28 cellular contexts compared by ENCODE assay signal in the genomic region with DNA sequence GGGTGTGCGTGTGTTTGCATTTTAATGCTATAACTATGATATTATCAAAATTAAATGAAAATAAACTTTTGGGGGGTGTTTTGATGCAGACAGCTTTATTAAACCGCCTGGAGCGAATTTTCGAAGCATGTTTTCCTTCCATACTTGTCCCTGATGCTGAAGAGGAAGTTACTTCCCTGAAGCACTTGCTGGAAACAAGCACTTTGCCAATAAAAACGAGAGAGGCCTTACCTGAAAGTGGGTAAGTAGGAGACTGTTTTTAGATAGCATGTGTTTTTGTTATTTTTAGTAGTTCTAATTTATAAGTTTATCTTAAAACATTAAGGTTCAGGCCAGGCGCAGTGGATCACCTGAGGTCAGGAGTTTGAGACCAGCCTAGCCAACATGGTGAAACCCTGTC.
"Had no signal": no experiment of that assay in that cellular context is flagged by ENCODE, and none has a peak within 500 bp of the region (broad histone marks: within the 10 kb centered on the region; RNA-seq: fewer than 3 reads in every experiment).

No MANE protein-coding gene starts in this region.

- ATAC-seq: natural killer cell; psoas muscle; right cardiac atrium; right lobe of liver; stimulated activated effector memory CD8-positive, alpha-beta T cell treated with anti-CD3 and anti-CD28 coated beads, Interleukin-12 subunit alpha, Interleukin-12 subunit beta, amount 100 ng/mL, for 72 hours; stimulated activated naive B cell treated with anti-CD40 and anti-IgM and Interleukin-4, amounts not matched to agents 10 μg/mL and 1 μg/mL and 100 μg/mL, for 72 hours had no signal

- H3K27ac ChIP-seq: neural progenitor cell, ovary, parathyroid adenoma, psoas muscle, right lobe of liver, sigmoid colon, thoracic aorta, thyroid gland, tibial nerve, upper lobe of left lung, vagina had no signal

- H3K36me3 ChIP-seq: neural progenitor cell, ovary had no signal

- H3K4me1 ChIP-seq: parathyroid adenoma, thyroid gland had no signal

- H3K4me3 Mint-ChIP-seq: natural killer cell; nephron; neural progenitor cell; stimulated activated effector memory CD8-positive, alpha-beta T cell treated with anti-CD3 and anti-CD28 coated beads, Interleukin-12 subunit alpha, Interleukin-12 subunit beta, amount 100 ng/mL, for 72 hours; stimulated activated naive B cell treated with anti-CD40 and anti-IgM and Interleukin-4, amounts not matched to agents 10 μg/mL and 1 μg/mL and 100 μg/mL, for 72 hours; stimulated activated naive CD8-positive, alpha-beta T cell treated with anti-CD3 and anti-CD28 coated beads, Interleukin-15, Interleukin-2, amounts not matched to agents 100 ng/mL and 50 ng/mL, for 24 hours had no signal

- H3K27me3 Mint-ChIP-seq: progenitor cell of endocrine pancreas; stimulated activated naive B cell treated with anti-CD40 and anti-IgM and Interleukin-4, amounts not matched to agents 10 μg/mL and 1 μg/mL and 100 μg/mL, for 72 hours; stimulated activated naive CD8-positive, alpha-beta T cell treated with anti-CD3 and anti-CD28 coated beads, Interleukin-15, Interleukin-2, amounts not matched to agents 100 ng/mL and 50 ng/mL, for 24 hours had no signal

- H3K4me3 ChIP-seq: neural progenitor cell, ovary, psoas muscle, right lobe of liver, sigmoid colon, stomach, thoracic aorta, thyroid gland, tibial nerve, upper lobe of left lung, vagina had no signal

- H2AFZ ChIP-seq: neural progenitor cell, parathyroid adenoma had no signal

- H3K27ac Mint-ChIP-seq: natural killer cell; nephron; neural progenitor cell; progenitor cell of endocrine pancreas; stimulated activated effector memory CD8-positive, alpha-beta T cell treated with anti-CD3 and anti-CD28 coated beads, Interleukin-12 subunit alpha, Interleukin-12 subunit beta, amount 100 ng/mL, for 72 hours; stimulated activated naive B cell treated with anti-CD40 and anti-IgM and Interleukin-4, amounts not matched to agents 10 μg/mL and 1 μg/mL and 100 μg/mL, for 72 hours; stimulated activated naive CD8-positive, alpha-beta T cell treated with anti-CD3 and anti-CD28 coated beads, Interleukin-15, Interleukin-2, amounts not matched to agents 100 ng/mL and 50 ng/mL, for 24 hours had no signal

- DNase-seq: natural killer cell; occipital lobe; ovary; posterior cingulate gyrus; psoas muscle; right cardiac atrium; right lobe of liver; sigmoid colon; small intestine; stimulated activated CD4-positive, alpha-beta T cell treated with anti-CD3 and anti-CD28 coated beads, Interleukin-15, amount 100 ng/mL, for 24 hours; stimulated activated CD4-positive, alpha-beta T cell treated with anti-CD3 and anti-CD28 coated beads, Interleukin-2, amount 100 ng/mL, for 24 hours; stimulated activated CD4-positive, alpha-beta T cell treated with anti-CD3 and anti-CD28 coated beads, Interleukin-2, amount 100 ng/mL, for 48 hours; stimulated activated CD4-positive, alpha-beta T cell treated with anti-CD3 and anti-CD28 coated beads, Interleukin-4, amount 100 ng/mL, for 24 hours; stimulated activated naive B cell treated with anti-CD40 and anti-IgM and Interleukin-4, amounts not matched to agents 10 μg/mL and 1 μg/mL and 100 μg/mL, for 72 hours; stimulated activated naive CD4-positive, alpha-beta T cell treated with Interleukin-2 at 50 U/mL for 16 hours; stomach; thyroid gland; trophoblast cell had no signal

- H3K9me3 Mint-ChIP-seq: natural killer cell; nephron; neural progenitor cell; stimulated activated effector memory CD8-positive, alpha-beta T cell treated with anti-CD3 and anti-CD28 coated beads, Interleukin-12 subunit alpha, Interleukin-12 subunit beta, amount 100 ng/mL, for 72 hours; stimulated activated naive B cell treated with anti-CD40 and anti-IgM and Interleukin-4, amounts not matched to agents 10 μg/mL and 1 μg/mL and 100 μg/mL, for 72 hours; stimulated activated naive CD8-positive, alpha-beta T cell treated with anti-CD3 and anti-CD28 coated beads, Interleukin-15, Interleukin-2, amounts not matched to agents 100 ng/mL and 50 ng/mL, for 24 hours had no signal

- H3K4me1 Mint-ChIP-seq: nephron had no signal

- H3K36me3 Mint-ChIP-seq: natural killer cell had no signal

- H3K4me2 ChIP-seq: neural progenitor cell had no signal

- H3K27me3 ChIP-seq: neural progenitor cell, ovary, right lobe of liver, sigmoid colon, stomach, thyroid gland, tibial nerve, upper lobe of left lung, vagina had no signal
